In the genomic region with DNA sequence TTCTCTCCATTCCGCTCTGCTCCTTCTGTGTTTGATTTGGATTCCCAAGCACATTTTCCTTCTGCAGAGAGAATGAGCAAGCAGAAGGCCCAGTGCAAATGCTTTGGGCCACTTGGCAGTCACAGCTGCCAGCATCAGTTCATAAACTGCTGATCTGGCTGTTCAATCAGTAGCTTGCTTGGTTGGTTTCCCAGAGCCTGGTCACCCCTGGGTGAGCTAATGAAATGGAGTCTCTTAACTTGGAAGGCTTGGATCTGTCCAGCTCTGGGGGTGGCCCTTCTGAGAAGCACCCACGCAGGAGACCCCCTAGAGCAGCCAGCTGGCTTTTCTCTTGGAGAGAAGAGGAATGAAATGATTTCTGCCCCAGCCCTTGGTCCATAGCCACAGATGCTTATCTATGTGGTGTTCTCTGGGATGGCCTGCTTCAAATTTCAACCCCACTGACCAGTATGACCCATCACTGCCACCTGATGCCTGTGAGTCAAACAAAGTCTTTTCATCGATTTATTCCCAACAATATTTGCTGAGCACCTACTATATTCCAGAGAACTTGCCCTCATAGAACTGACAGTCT, we compare ENCODE assay signal across 18 cellular contexts. TPM values are rescaled to one million over a fixed set of nuclear protein-coding genes. Genes with fewer than 3 reads are reported as not detected.
DNase-seq lines count a peak whose midpoint lies in the region; ATAC-seq, FAIRE-seq and TF ChIP-seq lines count a peak whose summit lies in the region.
"Had no signal": no experiment of that assay in that cellular context is flagged by ENCODE, and none has a peak within 500 bp of the region (broad histone marks: within the 10 kb centered on the region; RNA-seq: fewer than 3 reads in every experiment).

No MANE protein-coding gene starts in this region.

- H3K36me3 ChIP-seq in K562 (ENCODE audit: control insufficient read depth, insufficient read depth, low read length): no peaks in the 10 kb centered on the region
- H3K36me3 ChIP-seq: breast epithelium, SJSA1, upper lobe of left lung, WERI-Rb-1 had no signal

- DNase-seq in NCI-H2196 (lab: John Stamatoyannopoulos, UW; ENCODE audit: unreplicated experiment) (peak; percentile 27), NCI-H2196 treated with DMSO at 0.1 percent for 48 hours (lab: John Stamatoyannopoulos, UW; ENCODE audit: unreplicated experiment) (no peak), K562 (ENCODE audit: extremely low read depth in 1 of 4, low spot score in 3 of 4) (no peak), GOT3 (lab: John Stamatoyannopoulos, UW) (no peak), NCI-H128 (lab: John Stamatoyannopoulos, UW; ENCODE audit: unreplicated experiment) (no peak)
- DNase-seq: activated T-cell treated with anti-CD3 and anti-CD28 coated beads, Interleukin-2, amount 50 U/mL, for 72 hours; DND-41; naive B cell; NCI-H1417 treated with DMSO at 0.1 percent for 48 hours; small intestine; upper lobe of left lung; WERI-Rb-1 had no signal

- TF ChIP-seq EP300 in K562 (IDR thresholded peaks at IDR 0.05; ENCODE audit: low read length): no peak

- WGBS in K562 (ENCODE audit: insufficient coverage, low coverage, missing lambda C conversion rate): 46% methylated on average over 3 of the region's 3 CpGs

- in situ Hi-C loops in K562 (cut with MboI): no loop called here

- intact Hi-C loops in K562 (cut with micrococcal nuclease): no loop called here

- CTCF ChIA-PET in K562 (lab: Yijun Ruan, JAX; ENCODE audit: low intra/inter-chr PET ratio): no interaction called here

- TF ChIP-seq RAD21 in K562 (CRISPR knock-in tag; conservative IDR thresholded peaks at IDR 0.05 in 1 of 2, IDR thresholded peaks at IDR 0.05 in 1 of 2): no peak

- no peak overlapping the region for H3K4me2 ChIP-seq in K562 (ENCODE audit: insufficient read depth, low read length)

- no peaks in the 10 kb centered on the region for H3K79me2 ChIP-seq in K562 (ENCODE audit: control insufficient read depth, insufficient read depth, low read length)

- H3K4me3 ChIP-seq in K562: no peak overlapping the region
- H3K4me3 ChIP-seq: breast epithelium, SJSA1, upper lobe of left lung had no signal

- no peaks in the 10 kb centered on the region for H4K20me1 ChIP-seq in K562 (replicated peaks; ENCODE audit: control insufficient read depth, insufficient read depth, low read length)

- POLR2A ChIA-PET in K562 (lab: Yijun Ruan, JAX): interaction anchor here (0.6 kb wide), 1 partner anchor 96 kb away, joined by 3 read pairs; no protein-coding TSS in a partner anchor

- no peaks in the 10 kb centered on the region for H3K9me1 ChIP-seq in K562 (ENCODE audit: control insufficient read depth, insufficient read depth, low read length)

- no peak for TF ChIP-seq POLR2A in K562 (conservative IDR thresholded peaks at IDR 0.05)

- no TSS peak for BruUV-seq in K562 (replicated peaks; lab: Mats Ljungman, UMichigan)

- H3K9me3 ChIP-seq in K562 (replicated peaks; ENCODE audit: control insufficient read depth, insufficient read depth, low read depth, low read length): peaks cover 7% of the 10 kb centered on the region; the same call in 1 of the 2 replicates
- H3K9me3 ChIP-seq: breast epithelium, SJSA1, upper lobe of left lung had no signal

- ATAC-seq in K562: no peak
- no peak for ATAC-seq in activated CD4-positive, CD25-positive, alpha-beta regulatory T cell treated with anti-CD3 and anti-CD28 coated beads, Interleukin-2, amount 50 U/mL, for 24 hours
- ATAC-seq: activated T-cell treated with anti-CD3 and anti-CD28 coated beads, Interleukin-2, amount 50 U/mL, for 72 hours had no signal

- H3K27me3 ChIP-seq in K562 (ENCODE audit: control insufficient read depth in 2 of 2, insufficient read depth in 2 of 2, low read length in 2 of 2) (no peaks in the 10 kb centered on the region), layer of hippocampus (ENCODE audit: control insufficient read depth, insufficient read depth, low read length) (no peaks in the 10 kb centered on the region)
- H3K27me3 ChIP-seq: breast epithelium, SJSA1, upper lobe of left lung had no signal

- H2AFZ ChIP-seq in K562 (ENCODE audit: low read depth, low read length): no peak overlapping the region

- H3K27ac ChIP-seq in K562 (ENCODE audit: extremely low read depth, low read depth, low read length) (no peak overlapping the region), layer of hippocampus (ENCODE audit: low read depth, low read length) (peak overlapping the region; percentile 90), temporal lobe (ENCODE audit: low read depth, low read length) (peak overlapping the region; percentile 97)
- H3K27ac ChIP-seq: SJSA1, upper lobe of left lung, WERI-Rb-1 had no signal

- TF ChIP-seq CTCF in K562 (IDR thresholded peaks at IDR 0.05 in 2 of 3, conservative IDR thresholded peaks at IDR 0.05 in 1 of 3; ENCODE audit: insufficient read depth in 2 of 3, low read depth in 1 of 3, low read length in 3 of 3): no peak

- H3K4me1 ChIP-seq in K562 (replicated peaks in 1 of 2; ENCODE audit: control insufficient read depth in 2 of 2, insufficient read depth in 2 of 2, low read length in 2 of 2): peaks cover 22 to 27% of the 10 kb centered on the region in 2 experiments
- H3K4me1 ChIP-seq: SJSA1 had no signal

- no peak for FAIRE-seq in K562 (lab: Jason Lieb, UNC)
- FAIRE-seq: A204.1, small intestine had no signal

- H3K9ac ChIP-seq in K562 (ENCODE audit: insufficient read depth in 1 of 2, low read depth in 2 of 2, low read length in 2 of 2): no peak overlapping the region

TF ChIP-seq in K562, 482 proteins besides CTCF, POLR2A, EP300 and RAD21:
- peak; percentile 21; the same call in 1 of the 2 replicates for TF ChIP-seq C11orf30 (IDR thresholded peaks at IDR 0.05; ENCODE audit: low read depth)
- TF ChIP-seq ZNF316 (IDR thresholded peaks at IDR 0.05): peak; percentile 11; the same call in 1 of the 2 replicates
- no peak for TF ChIP-seq CHD4 (IDR thresholded peaks at IDR 0.05; ENCODE audit: insufficient read depth, insufficient replicate concordance, low read depth, low read length, poor library complexity, severe bottlenecking)

RNA-seq across cellular contexts. Expression of gene FAIM2, which starts 30.3 kb away (rescaled TPM):
- total RNA-seq in K562 (2011; cell fraction: chromatin; rRNA removed; ENCODE audit: low replicate concordance): not detected in 2 replicates
- total RNA-seq in K562 (2011; cell fraction: nucleolus; rRNA removed): not detected in 2 replicates
- 0.15 TPM in 1 of 2 replicates, not detected in the other for total RNA-seq in K562 (2011; cell fraction: nucleoplasm; rRNA removed)
- total RNA-seq in K562 (2014; rRNA removed): not detected in 2 replicates
- total RNA-seq in K562 (2014; rRNA removed; fragmentation: Illumina TruSeq; extraction: Trizol): not detected in 2 replicates
- total RNA-seq in K562 (2015; rRNA removed; fragmentation: Illumina TruSeq; extraction: Trizol): not detected in 2 replicates
- not detected in 2 replicates for total RNA-seq in K562 (2021)
- not detected in 2 replicates for polyA plus RNA-seq in K562 (2011; rRNA removed)
- polyA plus RNA-seq in K562 (2011; cell fraction: cytosol; rRNA removed): 0.07 and 0.76 TPM in 2 replicates
- not detected in 2 replicates for polyA plus RNA-seq in K562 (2011; cell fraction: nucleus; rRNA removed)
- polyA plus RNA-seq in K562 (2012): 0.09 and 0.17 TPM in 2 replicates
- not detected in 2 replicates for polyA plus RNA-seq in K562 (2014; fragmentation: Illumina TruSeq; extraction: Trizol)
- polyA plus RNA-seq in K562 (2014; fragmentation: Nextera tagmentation; extraction: Ambion mirVana): under 1 TPM in 1 of 2 experiments, not detected in 1; 0.10 TPM
- polyA plus RNA-seq in K562 (2014; rRNA removed): 0.01 TPM in 1 of 2 replicates, not detected in the other
- polyA minus RNA-seq in K562 (2011; rRNA and poly(A)+ RNA removed): not detected in 2 replicates
- not detected in 2 replicates for polyA minus RNA-seq in K562 (2011; cell fraction: cytosol; rRNA and poly(A)+ RNA removed)
- not detected in 2 replicates for polyA minus RNA-seq in K562 (2011; cell fraction: nucleus; rRNA and poly(A)+ RNA removed)
- 24.6 TPM for total RNA-seq in temporal lobe
- total RNA-seq: SJSA1 had no signal

RNA-seq across cellular contexts. Expression of gene BCDIN3D, which starts 30.5 kb away (rescaled TPM):
- total RNA-seq in K562 (2011; cell fraction: chromatin; rRNA removed; ENCODE audit: low replicate concordance): 6.1 and 8.1 TPM in 2 replicates
- total RNA-seq in K562 (2011; cell fraction: nucleolus; rRNA removed): 10.5 and 11.7 TPM in 2 replicates
- total RNA-seq in K562 (2011; cell fraction: nucleoplasm; rRNA removed): 9.2 and 11.8 TPM in 2 replicates
- 3.7 and 4.3 TPM in 2 replicates for total RNA-seq in K562 (2014; rRNA removed)
- total RNA-seq in K562 (2014; rRNA removed; fragmentation: Illumina TruSeq; extraction: Trizol): 4.4 and 4.6 TPM in 2 replicates
- 4.9 TPM in 2 replicates for total RNA-seq in K562 (2015; rRNA removed; fragmentation: Illumina TruSeq; extraction: Trizol)
- 5.1 and 5.6 TPM in 2 replicates for total RNA-seq in K562 (2021)
- 3.7 and 5.6 TPM in 2 replicates for polyA plus RNA-seq in K562 (2011; rRNA removed)
- 3.5 and 4.3 TPM in 2 replicates for polyA plus RNA-seq in K562 (2011; cell fraction: cytosol; rRNA removed)
- 2.3 and 3.5 TPM in 2 replicates for polyA plus RNA-seq in K562 (2011; cell fraction: nucleus; rRNA removed)
- 4.0 and 5.4 TPM in 2 replicates for polyA plus RNA-seq in K562 (2012)
- 5.1 and 5.9 TPM in 2 replicates for polyA plus RNA-seq in K562 (2014; fragmentation: Illumina TruSeq; extraction: Trizol)
- 1 to 10 TPM; 6.3 to 6.9 TPM for polyA plus RNA-seq in K562 (2014; fragmentation: Nextera tagmentation; extraction: Ambion mirVana)
- polyA plus RNA-seq in K562 (2014; rRNA removed): 5.2 and 5.8 TPM in 2 replicates
- 4.7 and 5.3 TPM in 2 replicates for polyA minus RNA-seq in K562 (2011; rRNA and poly(A)+ RNA removed)
- polyA minus RNA-seq in K562 (2011; cell fraction: cytosol; rRNA and poly(A)+ RNA removed): 1.1 and 1.9 TPM in 2 replicates
- polyA minus RNA-seq in K562 (2011; cell fraction: nucleus; rRNA and poly(A)+ RNA removed): 2.7 and 4.7 TPM in 2 replicates
- total RNA-seq in temporal lobe: 4.7 TPM

RNA-seq across cellular contexts. Expression of gene NCKAP5L, which starts 45.2 kb away (rescaled TPM):
- total RNA-seq in K562 (2011; cell fraction: chromatin; rRNA removed; ENCODE audit: low replicate concordance): 15.1 and 38.6 TPM in 2 replicates
- total RNA-seq in K562 (2011; cell fraction: nucleolus; rRNA removed): 21.6 and 25.2 TPM in 2 replicates
- total RNA-seq in K562 (2011; cell fraction: nucleoplasm; rRNA removed): 21.0 and 24.7 TPM in 2 replicates
- total RNA-seq in K562 (2014; rRNA removed) (7.3 and 9.4 TPM in 2 replicates), K562 (2014; rRNA removed; fragmentation: Illumina TruSeq; extraction: Trizol) (1.4 and 2.1 TPM in 2 replicates), K562 (2015; rRNA removed; fragmentation: Illumina TruSeq; extraction: Trizol) (4.7 and 4.9 TPM in 2 replicates), K562 (2021) (13.4 and 14.4 TPM in 2 replicates), temporal lobe (9.3 TPM)
- polyA plus RNA-seq in K562 (2011; rRNA removed) (1.7 and 3.6 TPM in 2 replicates), K562 (2014; fragmentation: Illumina TruSeq; extraction: Trizol) (3.7 and 7.7 TPM in 2 replicates), K562 (2014; fragmentation: Nextera tagmentation; extraction: Ambion mirVana) (under 1 TPM; 0.01 to 0.04 TPM), K562 (2014; rRNA removed) (4.8 and 6.3 TPM in 2 replicates)
- 2.0 and 3.8 TPM in 2 replicates for polyA plus RNA-seq in K562 (2011; cell fraction: cytosol; rRNA removed)
- 7.3 and 13.2 TPM in 2 replicates for polyA plus RNA-seq in K562 (2011; cell fraction: nucleus; rRNA removed)
- 6.2 and 8.4 TPM in 2 replicates for polyA plus RNA-seq in K562 (2012)
- polyA minus RNA-seq in K562 (2011; rRNA and poly(A)+ RNA removed): 5.1 and 5.7 TPM in 2 replicates
- 5.6 and 7.4 TPM in 2 replicates for polyA minus RNA-seq in K562 (2011; cell fraction: cytosol; rRNA and poly(A)+ RNA removed)
- 8.1 and 10.1 TPM in 2 replicates for polyA minus RNA-seq in K562 (2011; cell fraction: nucleus; rRNA and poly(A)+ RNA removed)

Comparison
In these comparisons a context has a peak if more than half of its experiments do, and no peak if none do; other contexts are left out.
1. RNA of gene FAIM2, which starts 30.3 kb away (total RNA-seq): 24.6 TPM in temporal lobe (single experiment); 0.15 TPM in K562; every median in the first group is over 10 times any median in the second.